ENCODE assay signal across 7 cellular contexts in genomic region chr2:112220186-112220585, GRCh38.
"Had no signal": no experiment of that assay in that cellular context is flagged by ENCODE, and none has a peak within 500 bp of the region (broad histone marks: within the 10 kb centered on the region; RNA-seq: fewer than 3 reads in every experiment).

No MANE protein-coding gene starts in this region.

- DNase-seq: H7, HFFc6, KG1 had no signal

- ATAC-seq: GM23338, HCT116 had no signal

- H3K9me3 ChIP-seq: HAP-1 had no signal

- FAIRE-seq: H1 had no signal

- H3K4me3 ChIP-seq: GM23338, HAP-1 had no signal

- H3K4me1 ChIP-seq: HAP-1 had no signal
